1 cellular context compared by ENCODE assay signal in genomic region chr6:161374971-161375873, GRCh38.
TF ChIP-seq lines count a peak whose summit lies in the region.

No MANE protein-coding gene starts in this region.

TF ChIP-seq in K562, 482 proteins besides CTCF, POLR2A, EP300 and RAD21 (continued from another document):
- TF ChIP-seq CREM (IDR thresholded peaks at IDR 0.05; ENCODE audit: low read depth) (peak; percentile 62), CBX3 (IDR thresholded peaks at IDR 0.05; ENCODE audit: borderline replicate concordance in 1 of 2, low read length in 2 of 2) (peak in 1 of 2 experiments; percentile 47; a peak in 1 of 3 replicates), MNT (conservative IDR thresholded peaks at IDR 0.05) (peak; percentile 34 to 60; a peak in 3 of 4 replicates), YY1 (IDR thresholded peaks at IDR 0.05; ENCODE audit: borderline replicate concordance in 1 of 3, control insufficient read depth in 1 of 3, extremely low read depth in 1 of 3, insufficient read depth in 3 of 3, insufficient read length in 1 of 3, insufficient replicate concordance in 2 of 3, low read depth in 1 of 3, low read length in 2 of 3) (peak in 1 of 3 experiments; percentile 45), PKNOX1 (IDR thresholded peaks at IDR 0.05) (peak; percentile 47; the same call in 1 of the 2 replicates), POLR3G (IDR thresholded peaks at IDR 0.05; ENCODE audit: extremely low read depth, insufficient read length, insufficient replicate concordance) (no peak), ZBTB40 (IDR thresholded peaks at IDR 0.05) (0 out of 2 replicates have a peak, but pooled peaks have one; percentile 30), ZBTB40 (CRISPR knock-in tag; IDR thresholded peaks at IDR 0.05) (no peak), MAFF (IDR thresholded peaks at IDR 0.05; ENCODE audit: low read length) (peak; percentile 31; the same call in 1 of the 2 replicates), ZNF316 (IDR thresholded peaks at IDR 0.05) (peak; percentile 92), NFIC (IDR thresholded peaks at IDR 0.05) (peak; percentile 37; the same call in 1 of the 2 replicates), CHD4 (IDR thresholded peaks at IDR 0.05; ENCODE audit: insufficient read depth, insufficient replicate concordance, low read depth, low read length, poor library complexity, severe bottlenecking) (peak; percentile 26), NR2C2 (CRISPR knock-in tag; IDR thresholded peaks at IDR 0.05) (0 out of 2 replicates have a peak, but pooled peaks have one; percentile 47), NR2C2 (tag; IDR thresholded peaks at IDR 0.05) (no peak), SRSF9 (IDR thresholded peaks at IDR 0.05; ENCODE audit: borderline replicate concordance, low read depth, low read length) (no peak), ATF3 (IDR thresholded peaks at IDR 0.05) (0 out of 2 replicates have a peak, but pooled peaks have one; percentile 8), ATF3 (CRISPR knock-in tag; conservative IDR thresholded peaks at IDR 0.05) (no peak), ATF1 (CRISPR knock-in tag; IDR thresholded peaks at IDR 0.05) (no peak), ATF1 (tag; IDR thresholded peaks at IDR 0.05) (peak; percentile 57), ILF3 (IDR thresholded peaks at IDR 0.05; ENCODE audit: borderline replicate concordance) (no peak), FOXJ2 (tag; IDR thresholded peaks at IDR 0.05) (0 out of 2 replicates have a peak, but pooled peaks have one; percentile 36), ZFP91 (CRISPR knock-in tag; IDR thresholded peaks at IDR 0.05) (peak; percentile 57; the same call in 1 of the 2 replicates), MAZ (CRISPR knock-in tag; conservative IDR thresholded peaks at IDR 0.05 in 1 of 2, IDR thresholded peaks at IDR 0.05 in 1 of 2) (peak; percentile 12 to 30; a peak in 2 of 4 replicates), HINFP (tag; conservative IDR thresholded peaks at IDR 0.05; ENCODE audit: low read depth) (no peak), E2F5 (CRISPR knock-in tag; IDR thresholded peaks at IDR 0.05) (peak; percentile 70; the same call in 1 of the 2 replicates), MAFK (IDR thresholded peaks at IDR 0.05; ENCODE audit: low read length) (peak; percentile 67), MEIS2 (IDR thresholded peaks at IDR 0.05; ENCODE audit: partially characterized antibody) (peak; percentile 37), VEZF1 (CRISPR knock-in tag; IDR thresholded peaks at IDR 0.05) (0 out of 2 replicates have a peak, but pooled peaks have one; percentile 19)
